1 cellular context compared by ENCODE assay signal in the genomic region with DNA sequence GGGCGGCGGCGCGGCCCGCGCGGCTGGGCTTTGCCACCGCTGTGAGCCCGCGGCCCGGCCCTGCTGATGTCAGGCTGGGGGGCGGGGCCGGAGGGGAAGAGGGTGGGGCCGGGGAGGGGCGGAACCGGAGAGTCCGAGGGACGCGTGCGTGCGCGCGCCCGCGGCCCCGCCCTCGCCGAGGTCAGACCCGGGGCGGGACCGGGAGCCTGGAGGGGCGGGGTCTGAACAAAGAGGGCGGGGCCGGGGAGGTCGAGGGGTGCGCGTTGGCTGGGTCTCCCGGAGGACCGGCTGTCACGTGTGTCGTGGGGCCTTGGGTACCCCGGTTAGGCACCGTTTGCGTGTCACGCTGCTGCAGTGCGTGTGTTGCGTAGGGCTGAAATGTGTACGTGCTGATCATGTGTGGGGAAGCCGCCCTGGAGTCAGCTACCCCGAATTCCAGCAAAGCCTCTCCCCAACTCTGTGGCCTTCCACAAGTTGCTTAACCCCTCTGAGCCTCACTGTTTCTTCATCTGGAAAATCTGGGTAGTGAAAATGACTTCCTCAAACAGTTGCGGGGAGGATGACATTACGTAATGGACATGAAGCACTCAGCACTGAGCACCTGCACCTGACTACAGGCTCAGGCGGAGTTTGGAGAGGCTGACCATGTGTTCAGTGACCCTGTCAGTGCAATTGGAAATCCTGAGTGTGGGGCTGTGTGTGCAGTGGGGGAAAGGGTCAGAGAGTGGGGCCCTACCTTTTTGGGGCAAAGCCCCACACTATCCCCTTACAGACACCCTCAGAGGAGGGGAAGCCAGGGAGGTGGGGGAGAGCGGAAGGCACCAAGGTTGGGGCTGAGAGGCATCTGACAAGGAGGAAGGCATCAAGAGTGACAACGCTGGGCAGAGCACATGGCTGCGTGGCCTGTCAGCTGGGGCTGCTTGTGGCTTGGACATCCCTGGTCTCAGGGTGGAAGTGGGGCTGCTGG.
A peak's percentile ranks its signal among the peaks of the same experiment; 100 is the strongest.
TF ChIP-seq lines count a peak whose summit lies in the region.

A gene (minus strand): TSS at position 41 of the 967 bp plus-strand sequence. CDS start 86 bp downstream, outside the sequence.

TF ChIP-seq in HEK293, 187 proteins besides CTCF, POLR2A, EP300 and RAD21 (continued from another document and continues in another):
- TF ChIP-seq, protein P1, sequence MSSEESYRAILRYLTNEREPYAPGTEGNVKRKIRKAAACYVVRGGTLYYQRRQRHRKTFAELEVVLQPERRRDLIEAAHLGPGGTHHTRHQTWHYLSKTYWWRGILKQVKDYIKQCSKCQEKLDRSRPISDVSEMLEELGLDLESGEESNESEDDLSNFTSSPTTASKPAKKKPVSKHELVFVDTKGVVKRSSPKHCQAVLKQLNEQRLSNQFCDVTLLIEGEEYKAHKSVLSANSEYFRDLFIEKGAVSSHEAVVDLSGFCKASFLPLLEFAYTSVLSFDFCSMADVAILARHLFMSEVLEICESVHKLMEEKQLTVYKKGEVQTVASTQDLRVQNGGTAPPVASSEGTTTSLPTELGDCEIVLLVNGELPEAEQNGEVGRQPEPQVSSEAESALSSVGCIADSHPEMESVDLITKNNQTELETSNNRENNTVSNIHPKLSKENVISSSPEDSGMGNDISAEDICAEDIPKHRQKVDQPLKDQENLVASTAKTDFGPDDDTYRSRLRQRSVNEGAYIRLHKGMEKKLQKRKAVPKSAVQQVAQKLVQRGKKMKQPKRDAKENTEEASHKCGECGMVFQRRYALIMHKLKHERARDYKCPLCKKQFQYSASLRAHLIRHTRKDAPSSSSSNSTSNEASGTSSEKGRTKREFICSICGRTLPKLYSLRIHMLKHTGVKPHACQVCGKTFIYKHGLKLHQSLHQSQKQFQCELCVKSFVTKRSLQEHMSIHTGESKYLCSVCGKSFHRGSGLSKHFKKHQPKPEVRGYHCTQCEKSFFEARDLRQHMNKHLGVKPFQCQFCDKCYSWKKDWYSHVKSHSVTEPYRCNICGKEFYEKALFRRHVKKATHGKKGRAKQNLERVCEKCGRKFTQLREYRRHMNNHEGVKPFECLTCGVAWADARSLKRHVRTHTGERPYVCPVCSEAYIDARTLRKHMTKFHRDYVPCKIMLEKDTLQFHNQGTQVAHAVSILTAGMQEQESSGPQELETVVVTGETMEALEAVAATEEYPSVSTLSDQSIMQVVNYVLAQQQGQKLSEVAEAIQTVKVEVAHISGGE (tag by site-specific recombination; conservative IDR thresholded peaks at IDR 0.05; ENCODE audit: low read depth): no peak; the same call in 1 of the 2 replicates
- TF ChIP-seq, protein P2, sequence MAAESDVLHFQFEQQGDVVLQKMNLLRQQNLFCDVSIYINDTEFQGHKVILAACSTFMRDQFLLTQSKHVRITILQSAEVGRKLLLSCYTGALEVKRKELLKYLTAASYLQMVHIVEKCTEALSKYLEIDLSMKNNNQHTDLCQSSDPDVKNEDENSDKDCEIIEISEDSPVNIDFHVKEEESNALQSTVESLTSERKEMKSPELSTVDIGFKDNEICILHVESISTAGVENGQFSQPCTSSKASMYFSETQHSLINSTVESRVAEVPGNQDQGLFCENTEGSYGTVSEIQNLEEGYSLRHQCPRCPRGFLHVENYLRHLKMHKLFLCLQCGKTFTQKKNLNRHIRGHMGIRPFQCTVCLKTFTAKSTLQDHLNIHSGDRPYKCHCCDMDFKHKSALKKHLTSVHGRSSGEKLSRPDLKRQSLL (tag by site-specific recombination; IDR thresholded peaks at IDR 0.05): no peak
- TF ChIP-seq, protein P3, sequence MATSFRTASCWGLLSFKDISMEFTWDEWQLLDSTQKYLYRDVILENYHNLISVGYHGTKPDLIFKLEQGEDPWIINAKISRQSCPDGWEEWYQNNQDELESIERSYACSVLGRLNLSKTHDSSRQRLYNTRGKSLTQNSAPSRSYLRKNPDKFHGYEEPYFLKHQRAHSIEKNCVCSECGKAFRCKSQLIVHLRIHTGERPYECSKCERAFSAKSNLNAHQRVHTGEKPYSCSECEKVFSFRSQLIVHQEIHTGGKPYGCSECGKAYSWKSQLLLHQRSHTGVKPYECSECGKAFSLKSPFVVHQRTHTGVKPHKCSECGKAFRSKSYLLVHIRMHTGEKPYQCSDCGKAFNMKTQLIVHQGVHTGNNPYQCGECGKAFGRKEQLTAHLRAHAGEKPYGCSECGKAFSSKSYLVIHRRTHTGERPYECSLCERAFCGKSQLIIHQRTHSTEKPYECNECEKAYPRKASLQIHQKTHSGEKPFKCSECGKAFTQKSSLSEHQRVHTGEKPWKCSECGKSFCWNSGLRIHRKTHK (tag by site-specific recombination; IDR thresholded peaks at IDR 0.05): no peak
- no peak for TF ChIP-seq HOXC10 (CRISPR knock-in tag; IDR thresholded peaks at IDR 0.05)
- TF ChIP-seq GFI1B (tag by site-specific recombination; IDR thresholded peaks at IDR 0.05): no peak
- TF ChIP-seq RBAK (tag by site-specific recombination; IDR thresholded peaks at IDR 0.05): no peak
- no peak; the same call in 1 of the 2 replicates for TF ChIP-seq ZBTB17 (tag by site-specific recombination; IDR thresholded peaks at IDR 0.05)
- no peak for TF ChIP-seq ZNF292 (tag by site-specific recombination; IDR thresholded peaks at IDR 0.05; ENCODE audit: borderline replicate concordance, low read depth)
- TF ChIP-seq, protein P4, sequence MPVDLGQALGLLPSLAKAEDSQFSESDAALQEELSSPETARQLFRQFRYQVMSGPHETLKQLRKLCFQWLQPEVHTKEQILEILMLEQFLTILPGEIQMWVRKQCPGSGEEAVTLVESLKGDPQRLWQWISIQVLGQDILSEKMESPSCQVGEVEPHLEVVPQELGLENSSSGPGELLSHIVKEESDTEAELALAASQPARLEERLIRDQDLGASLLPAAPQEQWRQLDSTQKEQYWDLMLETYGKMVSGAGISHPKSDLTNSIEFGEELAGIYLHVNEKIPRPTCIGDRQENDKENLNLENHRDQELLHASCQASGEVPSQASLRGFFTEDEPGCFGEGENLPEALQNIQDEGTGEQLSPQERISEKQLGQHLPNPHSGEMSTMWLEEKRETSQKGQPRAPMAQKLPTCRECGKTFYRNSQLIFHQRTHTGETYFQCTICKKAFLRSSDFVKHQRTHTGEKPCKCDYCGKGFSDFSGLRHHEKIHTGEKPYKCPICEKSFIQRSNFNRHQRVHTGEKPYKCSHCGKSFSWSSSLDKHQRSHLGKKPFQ (tag by site-specific recombination; IDR thresholded peaks at IDR 0.05): no peak
- no peak for TF ChIP-seq TRIM28 (IDR thresholded peaks at IDR 0.05; ENCODE audit: borderline replicate concordance, low read length)
- no peak for TF ChIP-seq ZBTB21 (tag by site-specific recombination; IDR thresholded peaks at IDR 0.05)
- TF ChIP-seq ZNF623 (tag by site-specific recombination; IDR thresholded peaks at IDR 0.05): no peak
- TF ChIP-seq ZNF747 (tag by site-specific recombination; IDR thresholded peaks at IDR 0.05): no peak
- TF ChIP-seq ZEB2 (tag by site-specific recombination; IDR thresholded peaks at IDR 0.05): peak; percentile 51; the same call in 1 of the 2 replicates
- TF ChIP-seq ZNF701 (tag by site-specific recombination; IDR thresholded peaks at IDR 0.05): no peak
- no peak for TF ChIP-seq ZNF843 (tag by site-specific recombination; IDR thresholded peaks at IDR 0.05)
- TF ChIP-seq, protein P5, sequence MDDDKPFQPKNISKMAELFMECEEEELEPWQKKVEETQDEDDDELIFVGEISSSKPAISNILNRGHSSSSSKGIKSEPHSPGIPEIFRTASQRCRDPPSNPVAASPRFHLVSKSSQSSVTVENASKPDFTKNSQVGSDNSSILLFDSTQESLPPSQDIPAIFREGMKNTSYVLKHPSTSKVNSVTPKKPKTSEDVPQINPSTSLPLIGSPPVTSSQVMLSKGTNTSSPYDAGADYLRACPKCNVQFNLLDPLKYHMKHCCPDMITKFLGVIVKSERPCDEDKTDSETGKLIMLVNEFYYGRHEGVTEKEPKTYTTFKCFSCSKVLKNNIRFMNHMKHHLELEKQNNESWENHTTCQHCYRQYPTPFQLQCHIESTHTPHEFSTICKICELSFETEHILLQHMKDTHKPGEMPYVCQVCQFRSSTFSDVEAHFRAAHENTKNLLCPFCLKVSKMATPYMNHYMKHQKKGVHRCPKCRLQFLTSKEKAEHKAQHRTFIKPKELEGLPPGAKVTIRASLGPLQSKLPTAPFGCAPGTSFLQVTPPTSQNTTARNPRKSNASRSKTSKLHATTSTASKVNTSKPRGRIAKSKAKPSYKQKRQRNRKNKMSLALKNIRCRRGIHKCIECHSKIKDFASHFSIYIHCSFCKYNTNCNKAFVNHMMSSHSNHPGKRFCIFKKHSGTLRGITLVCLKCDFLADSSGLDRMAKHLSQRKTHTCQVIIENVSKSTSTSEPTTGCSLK (tag by site-specific recombination; IDR thresholded peaks at IDR 0.05): no peak
- no peak for TF ChIP-seq ZNF37A (tag by site-specific recombination; IDR thresholded peaks at IDR 0.05)
- no peak for TF ChIP-seq ZNF266 (tag by site-specific recombination; IDR thresholded peaks at IDR 0.05; ENCODE audit: low read depth)
- TF ChIP-seq ZNF302 (tag by site-specific recombination; IDR thresholded peaks at IDR 0.05; ENCODE audit: low read depth): no peak
- TF ChIP-seq ZNF24 (tag by site-specific recombination; IDR thresholded peaks at IDR 0.05): no peak
- TF ChIP-seq, protein P6, sequence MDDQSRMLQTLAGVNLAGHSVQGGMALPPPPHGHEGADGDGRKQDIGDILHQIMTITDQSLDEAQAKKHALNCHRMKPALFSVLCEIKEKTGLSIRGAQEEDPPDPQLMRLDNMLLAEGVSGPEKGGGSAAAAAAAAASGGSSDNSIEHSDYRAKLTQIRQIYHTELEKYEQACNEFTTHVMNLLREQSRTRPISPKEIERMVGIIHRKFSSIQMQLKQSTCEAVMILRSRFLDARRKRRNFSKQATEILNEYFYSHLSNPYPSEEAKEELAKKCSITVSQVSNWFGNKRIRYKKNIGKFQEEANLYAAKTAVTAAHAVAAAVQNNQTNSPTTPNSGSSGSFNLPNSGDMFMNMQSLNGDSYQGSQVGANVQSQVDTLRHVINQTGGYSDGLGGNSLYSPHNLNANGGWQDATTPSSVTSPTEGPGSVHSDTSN (CRISPR knock-in tag; IDR thresholded peaks at IDR 0.05): no peak
- TF ChIP-seq ZNF514 (tag by site-specific recombination; IDR thresholded peaks at IDR 0.05): no peak
- TF ChIP-seq ZNF121 (tag by site-specific recombination; IDR thresholded peaks at IDR 0.05): no peak
- TF ChIP-seq ZNF544 (tag by site-specific recombination; IDR thresholded peaks at IDR 0.05): no peak
- no peak for TF ChIP-seq ZNF48 (tag by site-specific recombination; IDR thresholded peaks at IDR 0.05)
- TF ChIP-seq, protein P7, sequence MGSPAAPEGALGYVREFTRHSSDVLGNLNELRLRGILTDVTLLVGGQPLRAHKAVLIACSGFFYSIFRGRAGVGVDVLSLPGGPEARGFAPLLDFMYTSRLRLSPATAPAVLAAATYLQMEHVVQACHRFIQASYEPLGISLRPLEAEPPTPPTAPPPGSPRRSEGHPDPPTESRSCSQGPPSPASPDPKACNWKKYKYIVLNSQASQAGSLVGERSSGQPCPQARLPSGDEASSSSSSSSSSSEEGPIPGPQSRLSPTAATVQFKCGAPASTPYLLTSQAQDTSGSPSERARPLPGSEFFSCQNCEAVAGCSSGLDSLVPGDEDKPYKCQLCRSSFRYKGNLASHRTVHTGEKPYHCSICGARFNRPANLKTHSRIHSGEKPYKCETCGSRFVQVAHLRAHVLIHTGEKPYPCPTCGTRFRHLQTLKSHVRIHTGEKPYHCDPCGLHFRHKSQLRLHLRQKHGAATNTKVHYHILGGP (tag by site-specific recombination; IDR thresholded peaks at IDR 0.05): no peak
- no peak for TF ChIP-seq MYNN (tag by site-specific recombination; IDR thresholded peaks at IDR 0.05; ENCODE audit: borderline replicate concordance)
- peak; percentile 65; the same call in 1 of the 2 replicates for TF ChIP-seq ZNF335 (tag by site-specific recombination; conservative IDR thresholded peaks at IDR 0.05)
- TF ChIP-seq EGR2 (tag by site-specific recombination; IDR thresholded peaks at IDR 0.05; ENCODE audit: low read depth): no peak
- TF ChIP-seq ZNF112 (tag by site-specific recombination; IDR thresholded peaks at IDR 0.05): no peak
- no peak for TF ChIP-seq ZFHX2 (tag by site-specific recombination; conservative IDR thresholded peaks at IDR 0.05)
- no peak for TF ChIP-seq PRDM1 (tag by site-specific recombination; IDR thresholded peaks at IDR 0.05)
- TF ChIP-seq ZNF311 (tag by site-specific recombination; IDR thresholded peaks at IDR 0.05; ENCODE audit: borderline replicate concordance): no peak
- TF ChIP-seq MEIS1 (CRISPR knock-in tag; IDR thresholded peaks at IDR 0.05; ENCODE audit: borderline replicate concordance): no peak
- TF ChIP-seq ZNF529 (tag by site-specific recombination; IDR thresholded peaks at IDR 0.05; ENCODE audit: insufficient replicate concordance): no peak
- no peak for TF ChIP-seq ZNF391 (tag by site-specific recombination; IDR thresholded peaks at IDR 0.05; ENCODE audit: borderline replicate concordance, low read depth)
- no peak for TF ChIP-seq ZNF239 (tag by site-specific recombination; IDR thresholded peaks at IDR 0.05)
- no peak for TF ChIP-seq HOXA7 (CRISPR knock-in tag; IDR thresholded peaks at IDR 0.05; ENCODE audit: borderline replicate concordance)
- TF ChIP-seq SCRT1 (tag by site-specific recombination; IDR thresholded peaks at IDR 0.05; ENCODE audit: borderline replicate concordance): no peak
- no peak for TF ChIP-seq ZNF571 (tag by site-specific recombination; IDR thresholded peaks at IDR 0.05)
- TF ChIP-seq, protein P8, sequence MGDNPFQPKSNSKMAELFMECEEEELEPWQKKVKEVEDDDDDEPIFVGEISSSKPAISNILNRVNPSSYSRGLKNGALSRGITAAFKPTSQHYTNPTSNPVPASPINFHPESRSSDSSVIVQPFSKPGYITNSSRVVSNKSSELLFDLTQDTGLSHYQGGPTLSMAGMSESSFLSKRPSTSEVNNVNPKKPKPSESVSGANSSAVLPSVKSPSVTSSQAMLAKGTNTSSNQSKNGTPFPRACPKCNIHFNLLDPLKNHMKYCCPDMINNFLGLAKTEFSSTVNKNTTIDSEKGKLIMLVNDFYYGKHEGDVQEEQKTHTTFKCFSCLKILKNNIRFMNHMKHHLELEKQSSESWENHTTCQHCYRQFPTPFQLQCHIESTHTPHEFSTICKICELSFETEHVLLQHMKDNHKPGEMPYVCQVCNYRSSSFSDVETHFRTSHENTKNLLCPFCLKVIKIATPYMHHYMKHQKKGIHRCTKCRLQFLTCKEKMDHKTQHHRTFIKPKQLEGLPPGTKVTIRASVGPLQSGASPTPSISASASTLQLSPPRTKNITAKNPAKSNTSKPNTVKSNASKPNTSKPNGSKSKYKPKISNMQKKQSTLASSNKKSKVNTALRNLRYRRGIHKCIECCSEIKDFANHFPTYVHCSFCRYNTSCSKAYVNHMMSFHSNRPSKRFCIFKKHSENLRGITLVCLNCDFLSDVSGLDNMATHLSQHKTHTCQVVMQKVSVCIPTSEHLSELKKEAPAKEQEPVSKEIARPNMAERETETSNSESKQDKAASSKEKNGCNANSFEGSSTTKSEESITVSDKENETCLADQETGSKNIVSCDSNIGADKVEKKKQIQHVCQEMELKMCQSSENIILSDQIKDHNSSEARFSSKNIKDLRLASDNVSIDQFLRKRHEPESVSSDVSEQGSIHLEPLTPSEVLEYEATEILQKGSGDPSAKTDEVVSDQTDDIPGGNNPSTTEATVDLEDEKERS (tag by site-specific recombination; IDR thresholded peaks at IDR 0.05): no peak
- no peak for TF ChIP-seq ZNF600 (tag by site-specific recombination; IDR thresholded peaks at IDR 0.05)
- no peak for TF ChIP-seq ZNF664 (tag by site-specific recombination; IDR thresholded peaks at IDR 0.05)
- no peak for TF ChIP-seq ZSCAN16 (tag by site-specific recombination; IDR thresholded peaks at IDR 0.05)
